In the genomic region with DNA sequence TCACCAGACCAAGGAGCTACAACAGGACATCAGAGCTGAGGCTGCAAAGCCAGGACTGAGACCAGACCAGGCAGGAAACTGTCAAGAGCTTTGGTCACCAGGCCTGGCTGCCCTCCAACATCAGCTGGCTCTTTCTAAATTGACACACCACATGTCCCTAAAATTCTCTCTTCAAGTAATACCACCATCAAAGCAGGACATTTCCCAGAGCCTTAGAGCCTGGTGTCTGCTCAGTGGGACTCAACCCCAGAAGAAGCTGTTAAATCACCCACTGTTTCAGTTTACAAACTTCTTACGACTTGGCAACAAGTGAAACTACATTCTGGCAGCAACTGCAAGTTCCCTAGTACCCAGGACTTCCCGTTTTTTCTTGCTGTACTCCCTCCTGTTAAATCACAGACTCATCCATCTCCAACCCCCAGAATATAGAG, we compare ENCODE assay signal across 10 cellular contexts. TPM values are rescaled to one million over a fixed set of nuclear protein-coding genes. Genes with fewer than 3 reads are reported as not detected.
DNase-seq lines count a peak whose midpoint lies in the region; ATAC-seq and TF ChIP-seq lines count a peak whose summit lies in the region.
"Had no signal": no experiment of that assay in that cellular context is flagged by ENCODE, and none has a peak within 500 bp of the region (broad histone marks: within the 10 kb centered on the region; RNA-seq: fewer than 3 reads in every experiment).

No MANE protein-coding gene starts in this region.

- DNase-seq in AG04450 (ENCODE audit: low read depth, low spot score) (no peak), NCI-H2029 (lab: John Stamatoyannopoulos, UW) (peak; percentile 32), dermis blood vessel endothelial cell (peak; percentile 66), DMS 273 treated with DMSO at 0.1 percent for 48 hours (lab: John Stamatoyannopoulos, UW) (no peak), activated gamma-delta T cell treated with Interleukin-2 at 50 U/mL for 16 hours (no peak)
- no peak for DNase-seq in effector memory CD8-positive, alpha-beta T cell
- DNase-seq: CD4-positive, CD25-positive, alpha-beta regulatory T cell had no signal

- H3K4me1 ChIP-seq in mucosa of rectum (ENCODE audit: control insufficient read depth in 2 of 2, insufficient read depth in 2 of 2, low read length in 2 of 2), result peaks cover 0 to 4% of the 10 kb centered on the region in 2 donors

- H3K4me3 Mint-ChIP-seq in effector memory CD8-positive, alpha-beta T cell, result no peak overlapping the region
- no peak overlapping the region for H3K4me3 Mint-ChIP-seq in activated T-helper 17 cell treated with anti-CD3 and anti-CD28 coated beads, Interleukin-2, amount 50 U/mL, for 72 hours
- H3K4me3 Mint-ChIP-seq: CD4-positive, CD25-positive, alpha-beta regulatory T cell had no signal

- POLR2A ChIA-PET in AG04450 (lab: Yijun Ruan, JAX), result interaction anchor here (0.6 to 0.9 kb wide), 2 partner anchors 145 to 160 kb away, joined by 3 to 5 read pairs; no protein-coding TSS in a partner anchor

- H3K4me3 ChIP-seq in AG04450 (ENCODE audit: low read depth, low read length), result no peak overlapping the region
- H3K4me3 ChIP-seq in mucosa of rectum (ENCODE audit: low read length in 2 of 2), result no peak overlapping the region

- H3K27ac ChIP-seq in AG04450 (ENCODE audit: low read depth, low read length), result peak overlapping the region; percentile 43
- H3K27ac ChIP-seq in mucosa of rectum (ENCODE audit: low read depth in 2 of 2, low read length in 2 of 2), result peak overlapping the region; percentile 0 to 29

- peaks cover 8 to 13% of the 10 kb centered on the region in 2 donors for H3K4me1 Mint-ChIP-seq in effector memory CD8-positive, alpha-beta T cell (ENCODE audit: low read depth in 2 of 2)
- peaks cover 5% of the 10 kb centered on the region for H3K4me1 Mint-ChIP-seq in activated T-helper 17 cell treated with anti-CD3 and anti-CD28 coated beads, Interleukin-2, amount 50 U/mL, for 72 hours

- no peak overlapping the region for H3K9ac ChIP-seq in mucosa of rectum (ENCODE audit: low read depth in 1 of 2, low read length in 2 of 2)

- no peak for ATAC-seq in effector memory CD8-positive, alpha-beta T cell (replicated peaks)
- ATAC-seq in activated T-helper 17 cell treated with anti-CD3 and anti-CD28 coated beads, Interleukin-2, amount 50 U/mL, for 72 hours (replicated peaks), result no peak

- H3K27me3 Mint-ChIP-seq in effector memory CD8-positive, alpha-beta T cell, result peaks cover 44 to 68% of the 10 kb centered on the region in 2 donors
- H3K27me3 Mint-ChIP-seq in activated T-helper 17 cell treated with anti-CD3 and anti-CD28 coated beads, Interleukin-2, amount 50 U/mL, for 72 hours, result peaks cover 14% of the 10 kb centered on the region

- H3K27ac Mint-ChIP-seq in effector memory CD8-positive, alpha-beta T cell, result no peak overlapping the region
- no peak overlapping the region for H3K27ac Mint-ChIP-seq in activated T-helper 17 cell treated with anti-CD3 and anti-CD28 coated beads, Interleukin-2, amount 50 U/mL, for 72 hours
- H3K27ac Mint-ChIP-seq: CD4-positive, CD25-positive, alpha-beta regulatory T cell had no signal

- H3K9me3 ChIP-seq in AG04450 (ENCODE audit: control insufficient read depth, insufficient read depth, low read length), result no peaks in the 10 kb centered on the region; the same call in 1 of the 2 replicates
- no peaks in the 10 kb centered on the region for H3K9me3 ChIP-seq in mucosa of rectum (ENCODE audit: control insufficient read depth in 2 of 2, low read length in 2 of 2)

- no peaks in the 10 kb centered on the region for H3K36me3 ChIP-seq in mucosa of rectum (ENCODE audit: control insufficient read depth in 2 of 2, insufficient read depth in 2 of 2, low read length in 2 of 2)

- CTCF ChIA-PET in AG04450 (lab: Charles Lee), result interaction anchor here (0.7 to 8.0 kb wide), 4 partner anchors 59 to 332 kb away, joined by 3 to 174 read pairs (median 8); no protein-coding TSS in a partner anchor

- H3K27me3 ChIP-seq in AG04450 (ENCODE audit: control insufficient read depth, insufficient read depth, low read length), result no peaks in the 10 kb centered on the region
- H3K27me3 ChIP-seq in mucosa of rectum (ENCODE audit: control insufficient read depth in 2 of 2, insufficient read depth in 2 of 2, low read length in 2 of 2), result peaks cover 0 to 1% of the 10 kb centered on the region in 2 donors

- H3K9me3 Mint-ChIP-seq in effector memory CD8-positive, alpha-beta T cell, result no peaks in the 10 kb centered on the region
- no peaks in the 10 kb centered on the region for H3K9me3 Mint-ChIP-seq in activated T-helper 17 cell treated with anti-CD3 and anti-CD28 coated beads, Interleukin-2, amount 50 U/mL, for 72 hours

- TF ChIP-seq CTCF in AG04450 (IDR thresholded peaks at IDR 0.05; ENCODE audit: low read depth, low read length), result no peak

- H3K36me3 Mint-ChIP-seq in effector memory CD8-positive, alpha-beta T cell (ENCODE audit: insufficient read depth), result no peaks in the 10 kb centered on the region
- no peaks in the 10 kb centered on the region for H3K36me3 Mint-ChIP-seq in activated T-helper 17 cell treated with anti-CD3 and anti-CD28 coated beads, Interleukin-2, amount 50 U/mL, for 72 hours (ENCODE audit: low read depth)
- H3K36me3 Mint-ChIP-seq: CD4-positive, CD25-positive, alpha-beta regulatory T cell had no signal

RNA-seq across cellular contexts. Expression of gene IL6, which starts 3.8 kb away (rescaled TPM):
- polyA plus RNA-seq in AG04450 (2011; rRNA removed), result 12.7 and 18.4 TPM in 2 replicates
- 11.2 and 14.8 TPM in 2 replicates for polyA minus RNA-seq in AG04450 (2011; rRNA and poly(A)+ RNA removed)
- 1.0 and 1.3 TPM in 2 replicates for total RNA-seq in dermis blood vessel endothelial cell
- 1 to 10 TPM; 1.0 to 2.1 TPM for total RNA-seq in activated T-helper 17 cell treated with anti-CD3 and anti-CD28 coated beads, Interleukin-2, amount 50 U/mL, for 72 hours
- total RNA-seq: CD4-positive, CD25-positive, alpha-beta regulatory T cell; T-helper 2 cell treated with Interferon-gamma antibody and Interleukin-4, amounts not matched to agents 100 ng/mL and 5 ng/mL, for 36 hours had no signal
- polyA plus RNA-seq: CD4-positive, CD25-positive, alpha-beta regulatory T cell had no signal

Comparison
In these comparisons a context has a peak if more than half of its experiments do, and no peak if none do; other contexts are left out.
1. DNase-seq: peak in NCI-H2029 (single experiment) and dermis blood vessel endothelial cell (single experiment); none in AG04450 (single experiment), DMS 273 treated with DMSO at 0.1 percent for 48 hours (single experiment), effector memory CD8-positive, alpha-beta T cell (0 of 3) and activated gamma-delta T cell treated with Interleukin-2 at 50 U/mL for 16 hours (single experiment).